ENCODE assay signal across 13 cellular contexts in the genomic region with DNA sequence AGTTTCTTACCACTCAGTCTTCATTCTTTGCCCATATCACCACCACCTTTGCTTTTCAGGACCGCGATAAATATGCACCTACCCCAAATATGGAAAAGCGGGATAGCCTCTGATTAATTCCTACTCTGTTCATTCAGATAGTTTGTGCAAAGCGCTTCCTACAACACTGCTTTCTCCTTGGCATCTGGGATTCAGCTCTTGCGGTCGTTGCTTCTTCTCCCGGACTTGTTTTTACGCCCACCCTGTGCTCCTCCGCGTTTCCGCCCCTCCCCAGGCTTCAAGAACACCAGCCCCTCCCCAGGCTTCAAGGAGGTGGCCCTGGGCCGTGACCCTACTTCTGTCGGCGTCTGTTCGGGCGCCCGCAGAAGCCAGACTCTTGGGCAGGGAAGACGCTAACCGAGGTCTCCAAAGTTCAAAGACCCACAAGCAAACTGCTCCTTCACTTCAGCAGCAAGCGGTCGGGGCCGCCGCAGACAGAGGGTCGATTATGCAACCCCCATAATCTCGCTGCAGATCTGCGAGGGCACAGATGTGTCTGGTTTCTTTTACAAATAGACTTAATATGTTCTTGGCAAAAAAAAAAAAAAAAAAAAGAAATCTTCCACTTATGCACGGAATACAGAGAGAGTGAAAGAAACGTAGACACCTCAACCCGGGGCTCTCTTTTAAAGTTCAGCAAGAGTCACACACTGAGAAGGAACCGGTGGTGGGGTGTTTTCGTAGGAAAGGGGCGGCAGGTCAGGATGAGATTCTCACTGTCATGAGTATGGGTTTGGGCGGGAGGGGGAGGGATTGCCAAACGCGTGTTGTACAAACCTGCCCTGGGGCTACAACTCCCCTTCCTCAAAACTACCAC. TPM values are rescaled to one million over a fixed set of nuclear protein-coding genes. Genes with fewer than 3 reads are reported as not detected.
DNase-seq lines count a peak whose midpoint lies in the region; ATAC-seq and TF ChIP-seq lines count a peak whose summit lies in the region.
"Had no signal": no experiment of that assay in that cellular context is flagged by ENCODE, and none has a peak within 500 bp of the region (broad histone marks: within the 10 kb centered on the region; RNA-seq: fewer than 3 reads in every experiment).

No MANE protein-coding gene starts in this region.

- no peak for DNase-seq in activated T-cell treated with anti-CD3 and anti-CD28 coated beads, Interleukin-2, amount 50 U/mL, for 72 hours
- DNase-seq in activated T-cell treated with anti-CD3 and anti-CD28 coated beads, Interleukin-2, amount 50 U/mL, for 1 hour, result no peak
- DNase-seq in SK-N-MC (ENCODE audit: low read depth, low spot score) (no peak), islet precursor cell (peak; percentile 55), suprapubic skin (ENCODE audit: low spot score in 2 of 2) (no peak), DMS79 (lab: John Stamatoyannopoulos, UW) (no peak), cerebellar cortex (ENCODE audit: low spot score) (no peak)
- no peak for DNase-seq in stimulated activated CD4-positive, alpha-beta T cell treated with anti-CD3 and anti-CD28 coated beads, Interleukin-1b, Interleukin-23, amount 100 ng/mL, for 48 hours
- DNase-seq: activated gamma-delta T cell, foreskin fibroblast, left colon, NCI-H446 treated with DMSO at 0.1 percent for 48 hours, SHP77 had no signal

- TF ChIP-seq POLR2A in suprapubic skin (IDR thresholded peaks at IDR 0.05), result no peak

- H3K4me3 Mint-ChIP-seq in activated T-cell treated with anti-CD3 and anti-CD28 coated beads, Interleukin-2, amount 50 U/mL, for 72 hours, result peak overlapping the region; percentile 53 to 68

- H3K4me1 Mint-ChIP-seq in activated T-cell treated with anti-CD3 and anti-CD28 coated beads, Interleukin-2, amount 50 U/mL, for 72 hours (ENCODE audit: low read depth), result peaks cover 69% of the 10 kb centered on the region

- no peak overlapping the region for H3K9ac ChIP-seq in SK-N-MC (ENCODE audit: insufficient read length)

- H3K9me3 ChIP-seq in SK-N-MC (ENCODE audit: low read depth, low read length) (no peaks in the 10 kb centered on the region), suprapubic skin (no peaks in the 10 kb centered on the region)

- H3K27ac ChIP-seq in SK-N-MC (no peak overlapping the region), suprapubic skin (no peak overlapping the region)

- TF ChIP-seq EP300 in suprapubic skin (IDR thresholded peaks at IDR 0.05), result no peak

- peak overlapping the region; percentile 93 for H3K4me3 ChIP-seq in SK-N-MC
- H3K4me3 ChIP-seq in suprapubic skin, result peak overlapping the region; percentile 54

- H3K9me3 Mint-ChIP-seq in activated T-cell treated with anti-CD3 and anti-CD28 coated beads, Interleukin-2, amount 50 U/mL, for 72 hours, result no peaks in the 10 kb centered on the region

- peaks cover 96% of the 10 kb centered on the region for H3K27me3 ChIP-seq in suprapubic skin

- no peak for ATAC-seq in activated T-cell treated with anti-CD3 and anti-CD28 coated beads, Interleukin-2, amount 50 U/mL, for 72 hours (replicated peaks in 1 of 2)
- ATAC-seq: left colon had no signal

- no peak for TF ChIP-seq CTCF in suprapubic skin (IDR thresholded peaks at IDR 0.05)

- H3K36me3 Mint-ChIP-seq in activated T-cell treated with anti-CD3 and anti-CD28 coated beads, Interleukin-2, amount 50 U/mL, for 72 hours (ENCODE audit: insufficient read depth in 2 of 2), result no peaks in the 10 kb centered on the region

- H3K27ac Mint-ChIP-seq in activated T-cell treated with anti-CD3 and anti-CD28 coated beads, Interleukin-2, amount 50 U/mL, for 72 hours, result peak overlapping the region; percentile 29

- peaks cover 97% of the 10 kb centered on the region for H3K27me3 Mint-ChIP-seq in activated T-cell treated with anti-CD3 and anti-CD28 coated beads, Interleukin-2, amount 50 U/mL, for 72 hours (ENCODE audit: low read depth)

- WGBS in suprapubic skin, result 29% methylated on average over 35 of the region's 35 CpGs

- H3K36me3 ChIP-seq in SK-N-MC (ENCODE audit: insufficient read depth, low read length), result no peaks in the 10 kb centered on the region; the same call in 1 of the 2 replicates
- H3K36me3 ChIP-seq in suprapubic skin, result peaks cover 4% of the 10 kb centered on the region

- H3K4me1 ChIP-seq in suprapubic skin, result peaks cover 78% of the 10 kb centered on the region

RNA-seq across cellular contexts. Expression of a gene that starts 2.0 kb away (rescaled TPM):
- total RNA-seq in activated T-cell treated with anti-CD3 and anti-CD28 coated beads, Interleukin-2, amount 50 U/mL, for 72 hours, result not detected
- 10 to 100 TPM; 14.2 to 39.4 (median 31.5) TPM for total RNA-seq in suprapubic skin
- total RNA-seq: left colon had no signal

RNA-seq across cellular contexts. Expression of a gene that starts 17.3 kb away (rescaled TPM):
- total RNA-seq in activated T-cell treated with anti-CD3 and anti-CD28 coated beads, Interleukin-2, amount 50 U/mL, for 72 hours, result not detected
- 1 to 10 TPM in 3 of 4 donors, under 1 TPM in 1; 0.98 to 3.0 (median 1.1) TPM for total RNA-seq in suprapubic skin
- total RNA-seq: left colon had no signal

Comparison
In these comparisons a context has a peak if more than half of its experiments do, and no peak if none do; other contexts are left out.
1. RNA of a gene that starts 2.0 kb away (total RNA-seq): 14.2 to 39.4 TPM in suprapubic skin; not detected in activated T-cell treated with anti-CD3 and anti-CD28 coated beads, Interleukin-2, amount 50 U/mL, for 72 hours; every median in the first group is over 10 times any median in the second.